In genomic region chr3:57624801-57625200, GRCh38 we compare ENCODE assay signal across 23 cellular contexts. TPM values are rescaled to one million over a fixed set of nuclear protein-coding genes. Genes with fewer than 3 reads are reported as not detected.
DNase-seq lines count a peak whose midpoint lies in the region; ATAC-seq and TF ChIP-seq lines count a peak whose summit lies in the region.
"Had no signal": no experiment of that assay in that cellular context is flagged by ENCODE, and none has a peak within 500 bp of the region (broad histone marks: within the 10 kb centered on the region; RNA-seq: fewer than 3 reads in every experiment).

No MANE protein-coding gene starts in this region.

- peak overlapping the region; percentile 8 for H3K27ac Mint-ChIP-seq in activated CD4-positive, alpha-beta memory T cell treated with anti-CD3 and anti-CD28 coated beads for 36 hours
- no peak overlapping the region for H3K27ac Mint-ChIP-seq in activated CD4-positive, alpha-beta memory T cell treated with anti-CD3 and anti-CD28 coated beads, Interleukin-2, amount 10 ng/mL, durations not matched to agents 7 days and 5 days
- peak overlapping the region; percentile 13 to 55 for H3K27ac Mint-ChIP-seq in T-cell
- peak overlapping the region; percentile 74 for H3K27ac Mint-ChIP-seq in central memory CD8-positive, alpha-beta T cell (ENCODE audit: low read depth)
- no peak overlapping the region for H3K27ac Mint-ChIP-seq in Caco-2 (ENCODE audit: unreplicated experiment)
- H3K27ac Mint-ChIP-seq: CD8-positive, alpha-beta T cell had no signal

- DNase-seq in activated CD4-positive, alpha-beta memory T cell treated with anti-CD3 and anti-CD28 coated beads for 36 hours: no peak
- DNase-seq in activated CD4-positive, alpha-beta memory T cell treated with anti-CD3 and anti-CD28 coated beads, Interleukin-2, amount 10 ng/mL, durations not matched to agents 7 days and 5 days: no peak
- DNase-seq in T-cell (no peak), thyroid gland (peak; percentile 88 to 89), Caco-2 (no peak)
- no peak for DNase-seq in central memory CD8-positive, alpha-beta T cell (ENCODE audit: low spot score in 2 of 2)
- no peak for DNase-seq in activated CD4-positive, alpha-beta T cell treated with anti-CD3 and anti-CD28 coated beads for 1 hour
- DNase-seq: AML-193; CD4-positive, alpha-beta T cell; CD8-positive, alpha-beta T cell; DMS 273 treated with DMSO at 0.1 percent for 48 hours; DMS153; DMS53; DMS79; DND-41; EL; GDM1 had no signal

- no peak overlapping the region for H3K4me3 ChIP-seq in thyroid gland (replicated peaks in 1 of 3)
- no peak overlapping the region for H3K4me3 ChIP-seq in Caco-2 (ENCODE audit: low read depth, low read length)
- H3K4me3 ChIP-seq: A549; BLaER1 treated with 17β-estradiol and CSF1 and Interleukin-3, amounts not matched to agents 10 nM and 100 nM; GM12878 had no signal

- H3K27me3 ChIP-seq in thyroid gland (no peaks in the 10 kb centered on the region), Caco-2 (replicated peaks; ENCODE audit: control insufficient read depth, insufficient read depth, low read length) (no peaks in the 10 kb centered on the region)
- H3K27me3 ChIP-seq: BLaER1 treated with 17β-estradiol and CSF1 and Interleukin-3, amounts not matched to agents 10 nM and 100 nM had no signal

- peak overlapping the region; percentile 74 to 92 (median 90) for H3K27ac ChIP-seq in thyroid gland
- H3K27ac ChIP-seq: 22Rv1; A549; BLaER1 treated with 17β-estradiol and CSF1 and Interleukin-3, amounts not matched to agents 10 nM and 100 nM; C4-2B had no signal

- peaks cover 21 to 38% of the 10 kb centered on the region in 2 donors for H3K4me1 ChIP-seq in thyroid gland
- peaks cover 11% of the 10 kb centered on the region; the same call in 1 of the 2 replicates for H3K4me1 ChIP-seq in Caco-2
- H3K4me1 ChIP-seq: BLaER1 treated with 17β-estradiol and CSF1 and Interleukin-3, amounts not matched to agents 10 nM and 100 nM had no signal

- no peak for ATAC-seq in T-cell (replicated peaks in 1 of 4)
- ATAC-seq in central memory CD8-positive, alpha-beta T cell (replicated peaks; ENCODE audit: extremely low read depth, poor library complexity, severe bottlenecking): no peak
- ATAC-seq: A549; CD8-positive, alpha-beta T cell; GM12878 had no signal

- POLR2A ChIA-PET in activated CD4-positive, alpha-beta memory T cell treated with anti-CD3 and anti-CD28 coated beads for 36 hours (lab: Charles Lee): no interaction called here
- POLR2A ChIA-PET in activated CD4-positive, alpha-beta memory T cell treated with anti-CD3 and anti-CD28 coated beads, Interleukin-2, amount 10 ng/mL, durations not matched to agents 7 days and 5 days (lab: Charles Lee): no interaction called here
- POLR2A ChIA-PET in T-cell (lab: Charles Lee) (no interaction called here), Caco-2 (lab: Charles Lee) (no interaction called here)

- CTCF ChIA-PET in activated CD4-positive, alpha-beta memory T cell treated with anti-CD3 and anti-CD28 coated beads for 36 hours (lab: Charles Lee): interaction anchor here (0.6 kb wide), 1 partner anchor 393 kb away, joined by 3 read pairs; no protein-coding TSS in a partner anchor
- CTCF ChIA-PET in activated CD4-positive, alpha-beta memory T cell treated with anti-CD3 and anti-CD28 coated beads, Interleukin-2, amount 10 ng/mL, durations not matched to agents 7 days and 5 days (lab: Charles Lee): no interaction called here
- CTCF ChIA-PET in T-cell (lab: Charles Lee) (no interaction called here), Caco-2 (lab: Charles Lee) (no interaction called here)

- WGBS in thyroid gland, 2 donors: 30 to 48% methylated on average over 3 of the region's 3 CpGs

- H3K9me3 ChIP-seq in thyroid gland (no peaks in the 10 kb centered on the region), Caco-2 (no peaks in the 10 kb centered on the region)
- H3K9me3 ChIP-seq: A549; BLaER1 treated with 17β-estradiol and CSF1 and Interleukin-3, amounts not matched to agents 10 nM and 100 nM had no signal

- TF ChIP-seq POLR2A in thyroid gland (IDR thresholded peaks at IDR 0.05): no peak

- TF ChIP-seq CTCF in thyroid gland (IDR thresholded peaks at IDR 0.05): no peak
- TF ChIP-seq CTCF in Caco-2 (IDR thresholded peaks at IDR 0.05; ENCODE audit: insufficient read depth in 1 of 2, low read depth in 1 of 2, low read length in 1 of 2, severe bottlenecking in 1 of 2, unreplicated experiment in 1 of 2): no peak

- no peaks in the 10 kb centered on the region for H3K4me1 Mint-ChIP-seq in activated CD4-positive, alpha-beta memory T cell treated with anti-CD3 and anti-CD28 coated beads for 36 hours (ENCODE audit: low read depth)
- H3K4me1 Mint-ChIP-seq in activated CD4-positive, alpha-beta memory T cell treated with anti-CD3 and anti-CD28 coated beads, Interleukin-2, amount 10 ng/mL, durations not matched to agents 7 days and 5 days: no peaks in the 10 kb centered on the region
- H3K4me1 Mint-ChIP-seq in T-cell (no peaks in the 10 kb centered on the region), Caco-2 (ENCODE audit: low read depth, unreplicated experiment) (peaks cover 11% of the 10 kb centered on the region)
- no peaks in the 10 kb centered on the region for H3K4me1 Mint-ChIP-seq in central memory CD8-positive, alpha-beta T cell
- H3K4me1 Mint-ChIP-seq: B cell had no signal

- no peaks in the 10 kb centered on the region for H3K9me3 Mint-ChIP-seq in activated CD4-positive, alpha-beta memory T cell treated with anti-CD3 and anti-CD28 coated beads for 36 hours
- H3K9me3 Mint-ChIP-seq in activated CD4-positive, alpha-beta memory T cell treated with anti-CD3 and anti-CD28 coated beads, Interleukin-2, amount 10 ng/mL, durations not matched to agents 7 days and 5 days: no peaks in the 10 kb centered on the region
- H3K9me3 Mint-ChIP-seq in T-cell (no peaks in the 10 kb centered on the region), Caco-2 (ENCODE audit: unreplicated experiment) (no peaks in the 10 kb centered on the region)
- H3K9me3 Mint-ChIP-seq in central memory CD8-positive, alpha-beta T cell: no peaks in the 10 kb centered on the region
- H3K9me3 Mint-ChIP-seq: CD4-positive, alpha-beta T cell; CD8-positive, alpha-beta T cell had no signal

- BruUV-seq in Caco-2 (replicated peaks; lab: Mats Ljungman, UMichigan): no TSS peak

- intact Hi-C loops in activated CD4-positive, alpha-beta memory T cell treated with anti-CD3 and anti-CD28 coated beads for 36 hours (cut with micrococcal nuclease): no loop called here
- intact Hi-C loops in thyroid gland (cut with DNase I): no loop called here
- intact Hi-C loops in Caco-2 (cut with micrococcal nuclease; ENCODE audit: unreplicated experiment): no loop called here

- no peaks in the 10 kb centered on the region for H3K27me3 Mint-ChIP-seq in activated CD4-positive, alpha-beta memory T cell treated with anti-CD3 and anti-CD28 coated beads for 36 hours
- no peaks in the 10 kb centered on the region for H3K27me3 Mint-ChIP-seq in activated CD4-positive, alpha-beta memory T cell treated with anti-CD3 and anti-CD28 coated beads, Interleukin-2, amount 10 ng/mL, durations not matched to agents 7 days and 5 days
- no peaks in the 10 kb centered on the region for H3K27me3 Mint-ChIP-seq in T-cell
- no peaks in the 10 kb centered on the region for H3K27me3 Mint-ChIP-seq in central memory CD8-positive, alpha-beta T cell
- no peaks in the 10 kb centered on the region for H3K27me3 Mint-ChIP-seq in Caco-2 (ENCODE audit: insufficient read depth, unreplicated experiment)
- H3K27me3 Mint-ChIP-seq: B cell; CD4-positive, alpha-beta T cell had no signal

- H3K36me3 ChIP-seq in thyroid gland (peaks cover 5 to 11% of the 10 kb centered on the region in 2 donors), Caco-2 (ENCODE audit: control insufficient read depth, insufficient read depth, low read length) (no peaks in the 10 kb centered on the region; the same call in 1 of the 2 replicates)

- H3K4me3 Mint-ChIP-seq in activated CD4-positive, alpha-beta memory T cell treated with anti-CD3 and anti-CD28 coated beads for 36 hours: no peak overlapping the region
- no peak overlapping the region for H3K4me3 Mint-ChIP-seq in activated CD4-positive, alpha-beta memory T cell treated with anti-CD3 and anti-CD28 coated beads, Interleukin-2, amount 10 ng/mL, durations not matched to agents 7 days and 5 days
- no peak overlapping the region for H3K4me3 Mint-ChIP-seq in T-cell
- H3K4me3 Mint-ChIP-seq in central memory CD8-positive, alpha-beta T cell: no peak overlapping the region
- no peak overlapping the region for H3K4me3 Mint-ChIP-seq in Caco-2 (ENCODE audit: unreplicated experiment)
- H3K4me3 Mint-ChIP-seq: B cell; CD4-positive, alpha-beta T cell; CD8-positive, alpha-beta T cell had no signal

- peaks cover 27% of the 10 kb centered on the region for H3K36me3 Mint-ChIP-seq in activated CD4-positive, alpha-beta memory T cell treated with anti-CD3 and anti-CD28 coated beads for 36 hours
- peaks cover 47% of the 10 kb centered on the region for H3K36me3 Mint-ChIP-seq in activated CD4-positive, alpha-beta memory T cell treated with anti-CD3 and anti-CD28 coated beads, Interleukin-2, amount 10 ng/mL, durations not matched to agents 7 days and 5 days (ENCODE audit: low read depth)
- H3K36me3 Mint-ChIP-seq in T-cell (peaks cover 47% of the 10 kb centered on the region), Caco-2 (ENCODE audit: insufficient read depth, unreplicated experiment) (peaks cover 31% of the 10 kb centered on the region)
- H3K36me3 Mint-ChIP-seq in central memory CD8-positive, alpha-beta T cell (ENCODE audit: insufficient read depth): peaks cover 44% of the 10 kb centered on the region

RNA-seq across cellular contexts. Expression of gene ARF4, which starts 27.7 kb away (rescaled TPM):
- total RNA-seq in activated CD4-positive, alpha-beta memory T cell treated with anti-CD3 and anti-CD28 coated beads for 36 hours: 10 to 100 TPM; 66.6 to 68.8 TPM
- 10 to 100 TPM; 64.9 to 68.9 TPM for total RNA-seq in activated CD4-positive, alpha-beta memory T cell treated with anti-CD3 and anti-CD28 coated beads, Interleukin-2, amount 10 ng/mL, durations not matched to agents 7 days and 5 days
- total RNA-seq in T-cell: 10 to 100 TPM; 44.7 to 71.5 (median 47.3) TPM
- total RNA-seq in thyroid gland: 100 to 1,000 TPM; 125 to 195 (median 159) TPM
- 194 and 204 TPM in 2 replicates for total RNA-seq in Caco-2 (2022)

Comparison
In these comparisons a context has a peak if more than half of its experiments do, and no peak if none do; other contexts are left out.
1. H3K27ac Mint-ChIP-seq: peak in activated CD4-positive, alpha-beta memory T cell treated with anti-CD3 and anti-CD28 coated beads for 36 hours (single experiment), T-cell (2 of 2) and central memory CD8-positive, alpha-beta T cell (single experiment); none in activated CD4-positive, alpha-beta memory T cell treated with anti-CD3 and anti-CD28 coated beads, Interleukin-2, amount 10 ng/mL, durations not matched to agents 7 days and 5 days (single experiment) and Caco-2 (single experiment).
2. DNase-seq: peak in thyroid gland (2 of 2); none in activated CD4-positive, alpha-beta memory T cell treated with anti-CD3 and anti-CD28 coated beads for 36 hours (single experiment), activated CD4-positive, alpha-beta memory T cell treated with anti-CD3 and anti-CD28 coated beads, Interleukin-2, amount 10 ng/mL, durations not matched to agents 7 days and 5 days (single experiment), T-cell (0 of 34), central memory CD8-positive, alpha-beta T cell (0 of 2), Caco-2 (0 of 2) and activated CD4-positive, alpha-beta T cell treated with anti-CD3 and anti-CD28 coated beads for 1 hour (single experiment).